Comparison of ENCODE assay signal across 1 cellular context in the genomic region with DNA sequence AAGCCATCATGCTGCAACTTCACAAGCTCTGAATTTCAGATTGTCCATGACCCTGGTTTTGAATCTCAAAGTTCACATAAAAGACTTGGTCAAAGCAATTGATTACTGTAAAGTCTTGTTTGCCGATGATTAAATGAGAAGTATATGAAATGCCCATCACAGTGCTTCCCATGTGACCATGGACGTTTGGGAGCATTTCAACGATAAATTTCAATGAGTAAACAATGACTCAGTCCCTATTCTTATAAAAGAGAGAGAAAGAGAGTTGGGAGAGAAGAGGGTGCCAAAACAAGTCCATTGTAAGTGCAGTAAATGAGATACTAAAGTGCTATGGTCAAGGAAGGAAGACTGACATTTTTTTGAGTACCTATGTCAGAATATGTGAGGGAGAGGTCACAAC.
TF ChIP-seq lines count a peak whose summit lies in the region.

No MANE protein-coding gene starts in this region.

TF ChIP-seq in SK-N-SH, 30 proteins besides CTCF, POLR2A, EP300 and RAD21 (continued from another document):
- TF ChIP-seq, protein P1, sequence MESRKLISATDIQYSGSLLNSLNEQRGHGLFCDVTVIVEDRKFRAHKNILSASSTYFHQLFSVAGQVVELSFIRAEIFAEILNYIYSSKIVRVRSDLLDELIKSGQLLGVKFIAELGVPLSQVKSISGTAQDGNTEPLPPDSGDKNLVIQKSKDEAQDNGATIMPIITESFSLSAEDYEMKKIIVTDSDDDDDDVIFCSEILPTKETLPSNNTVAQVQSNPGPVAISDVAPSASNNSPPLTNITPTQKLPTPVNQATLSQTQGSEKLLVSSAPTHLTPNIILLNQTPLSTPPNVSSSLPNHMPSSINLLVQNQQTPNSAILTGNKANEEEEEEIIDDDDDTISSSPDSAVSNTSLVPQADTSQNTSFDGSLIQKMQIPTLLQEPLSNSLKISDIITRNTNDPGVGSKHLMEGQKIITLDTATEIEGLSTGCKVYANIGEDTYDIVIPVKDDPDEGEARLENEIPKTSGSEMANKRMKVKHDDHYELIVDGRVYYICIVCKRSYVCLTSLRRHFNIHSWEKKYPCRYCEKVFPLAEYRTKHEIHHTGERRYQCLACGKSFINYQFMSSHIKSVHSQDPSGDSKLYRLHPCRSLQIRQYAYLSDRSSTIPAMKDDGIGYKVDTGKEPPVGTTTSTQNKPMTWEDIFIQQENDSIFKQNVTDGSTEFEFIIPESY (IDR thresholded peaks at IDR 0.05; ENCODE audit: borderline replicate concordance, low read depth), result no peak
- TF ChIP-seq YY1 (IDR thresholded peaks at IDR 0.05; ENCODE audit: low read depth), result no peak
